Comparison of ENCODE assay signal across 8 cellular contexts in genomic region chr5:131209506-131210191, GRCh38. TPM values are rescaled to one million over a fixed set of nuclear protein-coding genes. Genes with fewer than 3 reads are reported as not detected.
A peak's percentile ranks its signal among the peaks of the same experiment; 100 is the strongest.
DNase-seq lines count a peak whose midpoint lies in the region; ATAC-seq and TF ChIP-seq lines count a peak whose summit lies in the region.

No MANE protein-coding gene starts in this region.

- POLR2A ChIA-PET in activated CD4-positive, alpha-beta T cell treated with anti-CD3 and anti-CD28 coated beads for 36 hours (lab: Charles Lee): interaction anchor here (0.5 kb wide), 1 partner anchor 66 kb away, joined by 4 read pairs; no protein-coding TSS in a partner anchor

- CTCF ChIA-PET in activated CD4-positive, alpha-beta T cell treated with anti-CD3 and anti-CD28 coated beads for 36 hours (lab: Charles Lee): interaction anchor here (0.7 to 1.1 kb wide), 3 partner anchors 15 to 196 kb away, joined by 3 to 4 read pairs (median 3); no protein-coding TSS in a partner anchor

- ATAC-seq in GM18499 (IDR thresholded peaks at IDR 0.05; ENCODE audit: insufficient read depth, unreplicated experiment) (peak; percentile 86), GM21825 (IDR thresholded peaks at IDR 0.05; ENCODE audit: unreplicated experiment) (peak; percentile 90), upper lobe of left lung (ENCODE audit: low FRiP score in 2 of 2) (peak; percentile 34 to 67)
- peak; percentile 95 for ATAC-seq in activated CD4-positive, alpha-beta T cell treated with anti-CD3 and anti-CD28 coated beads for 36 hours

- H3K27me3 ChIP-seq in upper lobe of left lung: no peaks in the 10 kb centered on the region

- 39 to 52% methylated on average over 6 of the region's 6 CpGs for WGBS in upper lobe of left lung, 2 donors

- H3K36me3 ChIP-seq in upper lobe of left lung: no peaks in the 10 kb centered on the region

- TF ChIP-seq POLR2A in NB4 (IDR thresholded peaks at IDR 0.05; ENCODE audit: extremely low read depth, insufficient read length) (peak; percentile 27), upper lobe of left lung (IDR thresholded peaks at IDR 0.05) (no peak)

- no peak for TF ChIP-seq EP300 in upper lobe of left lung (IDR thresholded peaks at IDR 0.05)

- H3K4me3 Mint-ChIP-seq in activated CD4-positive, alpha-beta T cell treated with anti-CD3 and anti-CD28 coated beads for 36 hours: peak overlapping the region; percentile 70

- DNase-seq in NB4 (ENCODE audit: low read depth) (peak; percentile 95), iPS-NIHi7 (ENCODE audit: extremely low spot score) (peak; percentile 16), upper lobe of left lung (peak in 1 of 2 donors; percentile 31), 8988T (no peak), nucleus accumbens (lab: John Stamatoyannopoulos, UW) (no peak)
- DNase-seq in activated CD4-positive, alpha-beta T cell treated with anti-CD3 and anti-CD28 coated beads for 36 hours: peak; percentile 66

- H3K9me3 Mint-ChIP-seq in activated CD4-positive, alpha-beta T cell treated with anti-CD3 and anti-CD28 coated beads for 36 hours (ENCODE audit: low read depth): no peaks in the 10 kb centered on the region

- H3K4me3 ChIP-seq in NB4 (ENCODE audit: low read depth, low read length): peak overlapping the region; percentile 43
- H3K4me3 ChIP-seq in upper lobe of left lung: no peak overlapping the region

- no peaks in the 10 kb centered on the region for H3K27me3 Mint-ChIP-seq in activated CD4-positive, alpha-beta T cell treated with anti-CD3 and anti-CD28 coated beads for 36 hours

- intact Hi-C loops in activated CD4-positive, alpha-beta T cell treated with anti-CD3 and anti-CD28 coated beads for 36 hours (cut with DNase I, micrococcal nuclease): loop anchor here (2.0 kb wide), 2 partner anchors 39 to 43 kb away; partner anchors contain the start of gene LYRM7 (in 2 of the 2)

- TF ChIP-seq CTCF in NB4 (IDR thresholded peaks at IDR 0.05; ENCODE audit: low read depth, low read length) (no peak), upper lobe of left lung (IDR thresholded peaks at IDR 0.05) (no peak)

- peak overlapping the region in 1 of 4 donors; percentile 34 for H3K27ac ChIP-seq in upper lobe of left lung

- H3K4me1 ChIP-seq in upper lobe of left lung: peaks cover 0 to 11% (median 4%) of the 10 kb centered on the region in 4 donors

- H3K27ac Mint-ChIP-seq in activated CD4-positive, alpha-beta T cell treated with anti-CD3 and anti-CD28 coated beads for 36 hours: peak overlapping the region; percentile 96

- H3K9me3 ChIP-seq in upper lobe of left lung: no peaks in the 10 kb centered on the region

- H3K4me1 Mint-ChIP-seq in activated CD4-positive, alpha-beta T cell treated with anti-CD3 and anti-CD28 coated beads for 36 hours: peaks cover 48% of the 10 kb centered on the region

- H3K36me3 Mint-ChIP-seq in activated CD4-positive, alpha-beta T cell treated with anti-CD3 and anti-CD28 coated beads for 36 hours (ENCODE audit: low read depth): peaks cover 6% of the 10 kb centered on the region

RNA-seq across cellular contexts. Expression of gene LYRM7, which starts 38.9 kb away (rescaled TPM):
- 10 to 100 TPM; 16.0 to 20.7 TPM for total RNA-seq in activated CD4-positive, alpha-beta T cell treated with anti-CD3 and anti-CD28 coated beads for 36 hours
- 1 to 10 TPM; 1.7 to 7.1 (median 4.2) TPM for total RNA-seq in upper lobe of left lung

RNA-seq across cellular contexts. Expression of gene HINT1, which starts 44.6 kb away (rescaled TPM):
- 100 to 1,000 TPM; 298 to 312 TPM for total RNA-seq in activated CD4-positive, alpha-beta T cell treated with anti-CD3 and anti-CD28 coated beads for 36 hours
- total RNA-seq in upper lobe of left lung: 100 to 1,000 TPM in 4 of 6 donors, 10 to 100 TPM in 2; 75.4 to 172 (median 133) TPM

RNA-seq across cellular contexts. Expression of gene CDC42SE2, which starts 54.2 kb away (rescaled TPM):
- 10 to 100 TPM; 68.3 to 99.6 TPM for total RNA-seq in activated CD4-positive, alpha-beta T cell treated with anti-CD3 and anti-CD28 coated beads for 36 hours
- total RNA-seq in upper lobe of left lung: 10 to 100 TPM; 13.6 to 92.1 (median 36.5) TPM

Comparison
In these comparisons a context has a peak if more than half of its experiments do, and no peak if none do; other contexts are left out.
1. DNase-seq: peak in NB4 (single experiment), activated CD4-positive, alpha-beta T cell treated with anti-CD3 and anti-CD28 coated beads for 36 hours (single experiment) and iPS-NIHi7 (single experiment); none in 8988T (single experiment) and nucleus accumbens (0 of 56).
2. Peak in every context shown above with its lines, with median percentiles within 50 percentile points of each other: ATAC-seq.